In the genomic region with DNA sequence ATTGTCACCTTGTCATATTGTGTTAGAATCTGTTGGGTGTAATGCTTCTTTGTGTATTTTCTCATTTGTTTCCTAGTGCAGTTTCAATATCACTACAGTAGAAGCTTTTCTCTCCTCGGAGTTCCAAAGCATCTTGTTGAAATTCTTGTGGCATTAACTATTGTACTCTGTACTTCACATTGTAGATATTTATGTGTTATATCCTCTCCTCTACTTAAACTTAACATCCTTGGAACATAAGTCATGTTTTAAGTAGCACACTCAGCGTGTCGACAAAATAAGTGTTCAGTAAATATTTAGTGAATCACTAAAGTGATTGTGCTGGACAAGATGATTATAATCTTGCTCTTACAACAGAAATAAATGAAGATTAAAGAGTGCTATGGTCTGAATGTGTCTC, we compare ENCODE assay signal across 12 cellular contexts.
A peak's percentile ranks its signal among the peaks of the same experiment; 100 is the strongest.
DNase-seq lines count a peak whose midpoint lies in the region; ATAC-seq and TF ChIP-seq lines count a peak whose summit lies in the region.
"Had no signal": no experiment of that assay in that cellular context is flagged by ENCODE, and none has a peak within 500 bp of the region (broad histone marks: within the 10 kb centered on the region; RNA-seq: fewer than 3 reads in every experiment).

No MANE protein-coding gene starts in this region.

- no peak overlapping the region for H2BK5ac ChIP-seq in mesenchymal stem cell (ENCODE audit: low read depth, low read length, poor library complexity, severe bottlenecking)

- peak overlapping the region; percentile 3 for H2AK5ac ChIP-seq in mesenchymal stem cell (ENCODE audit: low read length, severe bottlenecking)

- TF ChIP-seq CTCF in astrocyte of the spinal cord (IDR thresholded peaks at IDR 0.05; ENCODE audit: low read depth, low read length) (no peak), vagina (IDR thresholded peaks at IDR 0.05) (no peak)

- intact Hi-C loops in left cardiac atrium (cut with DNase I) = no loop called here
- intact Hi-C loops in vagina (cut with DNase I) = no loop called here

- no peak overlapping the region for H3K14ac ChIP-seq in mesenchymal stem cell (ENCODE audit: low read length in 2 of 2)

- H3K4me3 ChIP-seq in SJSA1 (no peak overlapping the region), astrocyte of the spinal cord (ENCODE audit: low read depth, low read length) (no peak overlapping the region), mesenchymal stem cell (ENCODE audit: insufficient read depth in 1 of 2, low read depth in 1 of 2, low read length in 2 of 2) (no peak overlapping the region), vagina (no peak overlapping the region)
- H3K4me3 ChIP-seq: GM12878 had no signal

- no peak for TF ChIP-seq POLR2A in vagina (IDR thresholded peaks at IDR 0.05)

- DNase-seq in SJSA1 (ENCODE audit: low read depth in 1 of 2, low spot score in 2 of 2) (peak in 1 of 2 experiments; percentile 55), astrocyte of the spinal cord (ENCODE audit: low read depth, low spot score) (peak; percentile 41), mesenchymal stem cell (peak; percentile 71), left cardiac atrium (no peak), vagina (ENCODE audit: extremely low spot score in 2 of 2) (no peak), HUDEP-2 (lab: John Stamatoyannopoulos, UW; ENCODE audit: unreplicated experiment in 76 of 76) (no peak)
- DNase-seq: C1 segment of cervical spinal cord; CD4-positive, alpha-beta T cell; DMS79 had no signal

- peaks cover 8% of the 10 kb centered on the region for H3K79me1 ChIP-seq in mesenchymal stem cell (replicated peaks; ENCODE audit: low read length, poor library complexity, severe bottlenecking)

- no peak overlapping the region for H3K9ac ChIP-seq in mesenchymal stem cell (ENCODE audit: low read length)

- H3K27ac ChIP-seq in SJSA1 = peak overlapping the region; percentile 89
- H3K27ac ChIP-seq in mesenchymal stem cell (ENCODE audit: low read length, poor library complexity, severe bottlenecking) = peak overlapping the region; percentile 55
- no peak overlapping the region for H3K27ac ChIP-seq in vagina

- no peak overlapping the region for H3K4me2 ChIP-seq in mesenchymal stem cell (ENCODE audit: low read length, poor library complexity, severe bottlenecking)

- H3K18ac ChIP-seq in mesenchymal stem cell (ENCODE audit: low read depth in 1 of 2, low read length in 2 of 2) = no peak overlapping the region

- H3K4me1 ChIP-seq in SJSA1 (replicated peaks) = peaks cover 47% of the 10 kb centered on the region
- peaks cover 3% of the 10 kb centered on the region for H3K4me1 ChIP-seq in mesenchymal stem cell (ENCODE audit: control insufficient read depth, insufficient read depth, low read depth, low read length)
- no peaks in the 10 kb centered on the region for H3K4me1 ChIP-seq in vagina

- H3K23ac ChIP-seq in mesenchymal stem cell (ENCODE audit: low read length in 2 of 2) = no peak overlapping the region

- no peak overlapping the region for H4K8ac ChIP-seq in mesenchymal stem cell (ENCODE audit: low read length)

- no peaks in the 10 kb centered on the region for H3K27me3 ChIP-seq in SJSA1 (replicated peaks)
- no peaks in the 10 kb centered on the region for H3K27me3 ChIP-seq in mesenchymal stem cell (ENCODE audit: control insufficient read depth in 1 of 2, insufficient read depth in 1 of 2, low read length in 2 of 2)
- H3K27me3 ChIP-seq in vagina = no peaks in the 10 kb centered on the region

- no peak overlapping the region for H3K4ac ChIP-seq in mesenchymal stem cell (ENCODE audit: low read depth in 1 of 2, low read length in 2 of 2)

- in situ Hi-C loops in astrocyte of the spinal cord (cut with HindIII; ENCODE audit: low sequenced_read_pairs) = no loop called here

- no peak overlapping the region for H2AFZ ChIP-seq in mesenchymal stem cell (ENCODE audit: low read depth, low read length)

- H4K91ac ChIP-seq in mesenchymal stem cell (ENCODE audit: low read length) = no peak overlapping the region

- H3K9me3 ChIP-seq in SJSA1 (replicated peaks) (no peaks in the 10 kb centered on the region), mesenchymal stem cell (ENCODE audit: control insufficient read depth, low read length) (no peaks in the 10 kb centered on the region), vagina (no peaks in the 10 kb centered on the region)

- ATAC-seq in left cardiac atrium = no peak
- no peak for ATAC-seq in HG02759 (IDR thresholded peaks at IDR 0.05; ENCODE audit: unreplicated experiment)
- ATAC-seq: GM12878, HepG2 had no signal

- H2BK15ac ChIP-seq in mesenchymal stem cell (ENCODE audit: low read depth, poor library complexity, severe bottlenecking) = no peak overlapping the region

- H2BK120ac ChIP-seq in mesenchymal stem cell (ENCODE audit: low read depth, low read length) = no peak overlapping the region

- H2BK12ac ChIP-seq in mesenchymal stem cell (ENCODE audit: low read length in 2 of 2) = no peak overlapping the region

- no CpG with 5 or more reads among the region's 3 CpGs for WGBS in mesenchymal stem cell

- H3K36me3 ChIP-seq in SJSA1 (no peaks in the 10 kb centered on the region), mesenchymal stem cell (ENCODE audit: control insufficient read depth in 1 of 2, insufficient read depth in 2 of 2, low read depth in 1 of 2, low read length in 2 of 2) (no peaks in the 10 kb centered on the region), vagina (no peaks in the 10 kb centered on the region)

Comparison
In these comparisons a context has a peak if more than half of its experiments do, and no peak if none do; other contexts are left out.
1. DNase-seq: peak in astrocyte of the spinal cord (single experiment) and mesenchymal stem cell (single experiment); none in left cardiac atrium (single experiment), vagina (0 of 2) and HUDEP-2 (0 of 76).